ENCODE assay signal across 15 cellular contexts in the genomic region with DNA sequence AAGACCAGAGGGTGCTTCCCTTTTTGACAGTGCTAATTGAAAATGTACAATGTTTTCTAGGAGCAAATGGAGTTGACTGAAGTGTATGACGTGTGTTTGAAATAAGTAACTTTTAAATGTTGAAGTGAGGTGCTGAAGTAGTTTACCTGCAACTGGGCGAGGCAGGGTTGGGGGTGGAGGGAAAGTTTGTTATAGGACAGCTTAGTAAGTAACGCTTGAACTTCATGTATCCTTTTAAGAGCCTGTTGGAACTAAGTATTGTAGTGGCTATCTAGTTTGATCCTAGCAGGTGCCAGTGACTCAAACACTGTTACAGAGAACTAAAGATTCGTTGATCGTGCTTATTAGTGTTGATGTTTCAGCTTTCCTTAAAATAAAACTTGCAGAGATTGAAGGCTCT. TPM values are rescaled to one million over a fixed set of nuclear protein-coding genes. Genes with fewer than 3 reads are reported as not detected.
DNase-seq lines count a peak whose midpoint lies in the region; ATAC-seq and TF ChIP-seq lines count a peak whose summit lies in the region.
"Had no signal": no experiment of that assay in that cellular context is flagged by ENCODE, and none has a peak within 500 bp of the region (broad histone marks: within the 10 kb centered on the region; RNA-seq: fewer than 3 reads in every experiment).

No MANE protein-coding gene starts in this region.

- H3K9me3 Mint-ChIP-seq in stimulated activated effector memory CD8-positive, alpha-beta T cell treated with anti-CD3 and anti-CD28 coated beads, Interleukin-12 subunit alpha, Interleukin-12 subunit beta, amount 100 ng/mL, for 72 hours = no peaks in the 10 kb centered on the region

- no peak overlapping the region for H3K56ac ChIP-seq in mesendoderm (ENCODE audit: low read length)

- no peaks in the 10 kb centered on the region for H3K79me1 ChIP-seq in mesendoderm (ENCODE audit: low read length)

- no peak overlapping the region for H2AK5ac ChIP-seq in mesendoderm (ENCODE audit: low read length)

- H3K4me3 Mint-ChIP-seq in stimulated activated effector memory CD8-positive, alpha-beta T cell treated with anti-CD3 and anti-CD28 coated beads, Interleukin-12 subunit alpha, Interleukin-12 subunit beta, amount 100 ng/mL, for 72 hours = no peak overlapping the region
- H3K4me3 Mint-ChIP-seq: CD4-positive, alpha-beta memory T cell; HFFc6 had no signal

- H2BK5ac ChIP-seq in mesendoderm (ENCODE audit: low read length) = no peak overlapping the region

- intact Hi-C loops in adrenal gland (cut with DNase I) = no loop called here

- H3K4ac ChIP-seq in mesendoderm (ENCODE audit: low read depth, low read length) = no peak overlapping the region

- no peaks in the 10 kb centered on the region for H3K79me2 ChIP-seq in mesendoderm (ENCODE audit: control insufficient read depth, insufficient read depth, low read length)

- H2BK15ac ChIP-seq in mesendoderm (replicated peaks; ENCODE audit: low read depth) = no peak overlapping the region

- H3K4me1 ChIP-seq in mesendoderm (ENCODE audit: control insufficient read depth, low read depth, low read length) (no peaks in the 10 kb centered on the region), adrenal gland (replicated peaks in 1 of 2) (peaks cover 0 to 13% of the 10 kb centered on the region in 2 donors)
- H3K4me1 ChIP-seq: BE2C had no signal

- no peak overlapping the region for H4K5ac ChIP-seq in mesendoderm (ENCODE audit: low read length)

- TF ChIP-seq POLR2A in NB4 (IDR thresholded peaks at IDR 0.05; ENCODE audit: extremely low read depth, insufficient read length) (no peak), adrenal gland (IDR thresholded peaks at IDR 0.05) (no peak)

- H3K18ac ChIP-seq in mesendoderm (ENCODE audit: low read length) = no peak overlapping the region

- peaks cover 37% of the 10 kb centered on the region for H3K4me1 Mint-ChIP-seq in stimulated activated effector memory CD8-positive, alpha-beta T cell treated with anti-CD3 and anti-CD28 coated beads, Interleukin-12 subunit alpha, Interleukin-12 subunit beta, amount 100 ng/mL, for 72 hours

- 100% methylated on average over 1 of the region's 5 CpGs for WGBS in mesendoderm (ENCODE audit: extremely low coverage, insufficient coverage, low lambda C conversion rate)
- WGBS in adrenal gland, 4 donors = 82 to 92% (median 90%) methylated on average over 5 of the region's 5 CpGs

- TF ChIP-seq CTCF in NB4 (IDR thresholded peaks at IDR 0.05; ENCODE audit: low read depth, low read length) = no peak
- no peak for TF ChIP-seq CTCF in adrenal gland (IDR thresholded peaks at IDR 0.05)

- peak overlapping the region; percentile 28 for H4K8ac ChIP-seq in mesendoderm (ENCODE audit: low read depth, low read length)

- H3K23ac ChIP-seq in mesendoderm (ENCODE audit: low read length) = no peak overlapping the region

- ATAC-seq in HG03095 (IDR thresholded peaks at IDR 0.05; ENCODE audit: unreplicated experiment) (no peak), HG03342 (IDR thresholded peaks at IDR 0.05; ENCODE audit: unreplicated experiment) (no peak)
- ATAC-seq in stimulated activated effector memory CD8-positive, alpha-beta T cell treated with anti-CD3 and anti-CD28 coated beads, Interleukin-12 subunit alpha, Interleukin-12 subunit beta, amount 100 ng/mL, for 72 hours = no peak

- H3K9me3 ChIP-seq in adrenal gland (replicated peaks in 1 of 3) = no peaks in the 10 kb centered on the region
- H3K9me3 ChIP-seq: BE2C had no signal

- H3K36me3 ChIP-seq in mesendoderm (ENCODE audit: control insufficient read depth, insufficient read depth, low read length) (no peaks in the 10 kb centered on the region), adrenal gland (replicated peaks in 1 of 2) (no peaks in the 10 kb centered on the region)
- H3K36me3 ChIP-seq: BE2C had no signal

- no peak overlapping the region for H2BK120ac ChIP-seq in mesendoderm (ENCODE audit: low read depth, low read length)

- H3K27me3 ChIP-seq in mesendoderm (ENCODE audit: insufficient read depth, low read length, poor library complexity) (no peaks in the 10 kb centered on the region), adrenal gland (no peaks in the 10 kb centered on the region)

- no peak overlapping the region for H3K27ac Mint-ChIP-seq in stimulated activated effector memory CD8-positive, alpha-beta T cell treated with anti-CD3 and anti-CD28 coated beads, Interleukin-12 subunit alpha, Interleukin-12 subunit beta, amount 100 ng/mL, for 72 hours
- H3K27ac Mint-ChIP-seq: CD4-positive, alpha-beta memory T cell; HFFc6 had no signal

- H3K4me2 ChIP-seq in mesendoderm (ENCODE audit: low read length) = no peak overlapping the region

- DNase-seq in NB4 (ENCODE audit: low read depth) (peak; percentile 11), inferior parietal cortex (ENCODE audit: extremely low spot score) (peak; percentile 1), mesendoderm (no peak), adrenal gland (no peak)
- no peak for DNase-seq in stimulated activated effector memory CD8-positive, alpha-beta T cell treated with anti-CD3 and anti-CD28 coated beads, Interleukin-12 subunit alpha, Interleukin-12 subunit beta, amount 100 ng/mL, for 72 hours (ENCODE audit: low spot score in 2 of 2)
- DNase-seq: BE2C; CD4-positive, alpha-beta memory T cell; DMS79; HCEC 1CT; HFFc6; IMR-90 had no signal

- H3K36me3 Mint-ChIP-seq in stimulated activated effector memory CD8-positive, alpha-beta T cell treated with anti-CD3 and anti-CD28 coated beads, Interleukin-12 subunit alpha, Interleukin-12 subunit beta, amount 100 ng/mL, for 72 hours = peaks cover 8% of the 10 kb centered on the region

- H3K27ac ChIP-seq in mesendoderm (ENCODE audit: low read depth, low read length) (no peak overlapping the region), adrenal gland (no peak overlapping the region)
- H3K27ac ChIP-seq: C4-2B had no signal

- no peak overlapping the region for H3K9ac ChIP-seq in mesendoderm (ENCODE audit: low read length)

- no peak overlapping the region for H3K4me3 ChIP-seq in NB4 (ENCODE audit: low read depth, low read length)
- H3K4me3 ChIP-seq in mesendoderm (ENCODE audit: low read length) = no peak overlapping the region
- H3K4me3 ChIP-seq in adrenal gland = no peak overlapping the region

RNA-seq across cellular contexts. Expression of gene SLAIN1, which starts 5.9 kb away (rescaled TPM):
- polyA plus RNA-seq in mesendoderm (2013, experiment 1 of 2) = 16.1 TPM
- 17.8 TPM for polyA plus RNA-seq in mesendoderm (2013, experiment 2 of 2)
- 10 to 100 TPM in 7 of 8 donors, 1 to 10 TPM in 1; 7.0 to 24.1 (median 14.1) TPM for total RNA-seq in adrenal gland
- polyA plus RNA-seq in adrenal gland = 10 to 100 TPM in 1 of 3 donors, 1 to 10 TPM in 2; 5.5 to 24.0 (median 9.0) TPM
- total RNA-seq: HT-29 had no signal

Comparison
In these comparisons a context has a peak if more than half of its experiments do, and no peak if none do; other contexts are left out.
1. DNase-seq: peak in NB4 (single experiment) and inferior parietal cortex (single experiment); none in mesendoderm (single experiment), adrenal gland (0 of 7) and stimulated activated effector memory CD8-positive, alpha-beta T cell treated with anti-CD3 and anti-CD28 coated beads, Interleukin-12 subunit alpha, Interleukin-12 subunit beta, amount 100 ng/mL, for 72 hours (0 of 2).